Comparison of ENCODE assay signal across 1 cellular context in the genomic region with DNA sequence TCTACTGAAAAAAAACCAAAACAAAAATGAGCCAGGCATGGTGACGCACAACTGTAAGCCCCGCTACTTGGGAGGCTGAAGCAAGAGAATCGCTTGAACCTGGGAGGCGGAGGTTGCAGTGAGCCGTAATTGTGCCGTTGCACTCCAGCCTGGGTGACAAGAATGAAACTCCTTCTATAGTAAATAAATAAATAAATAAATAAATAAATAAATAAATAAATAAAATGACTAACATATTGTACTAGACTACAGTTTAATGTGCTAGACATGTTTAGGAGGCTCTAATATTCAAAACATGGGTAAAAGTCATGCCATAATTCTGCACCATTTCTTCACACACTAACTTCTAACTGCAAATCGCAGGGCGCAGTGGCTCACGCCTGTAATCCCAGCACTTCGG.
TF ChIP-seq lines count a peak whose summit lies in the region.

No MANE protein-coding gene starts in this region.

TF ChIP-seq in HEK293, 187 proteins besides CTCF, POLR2A, EP300 and RAD21 (continued from another document and continues in another):
- TF ChIP-seq, protein P1, sequence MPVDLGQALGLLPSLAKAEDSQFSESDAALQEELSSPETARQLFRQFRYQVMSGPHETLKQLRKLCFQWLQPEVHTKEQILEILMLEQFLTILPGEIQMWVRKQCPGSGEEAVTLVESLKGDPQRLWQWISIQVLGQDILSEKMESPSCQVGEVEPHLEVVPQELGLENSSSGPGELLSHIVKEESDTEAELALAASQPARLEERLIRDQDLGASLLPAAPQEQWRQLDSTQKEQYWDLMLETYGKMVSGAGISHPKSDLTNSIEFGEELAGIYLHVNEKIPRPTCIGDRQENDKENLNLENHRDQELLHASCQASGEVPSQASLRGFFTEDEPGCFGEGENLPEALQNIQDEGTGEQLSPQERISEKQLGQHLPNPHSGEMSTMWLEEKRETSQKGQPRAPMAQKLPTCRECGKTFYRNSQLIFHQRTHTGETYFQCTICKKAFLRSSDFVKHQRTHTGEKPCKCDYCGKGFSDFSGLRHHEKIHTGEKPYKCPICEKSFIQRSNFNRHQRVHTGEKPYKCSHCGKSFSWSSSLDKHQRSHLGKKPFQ (tag by site-specific recombination; IDR thresholded peaks at IDR 0.05) = peak; percentile 53
- TF ChIP-seq HOXC10 (CRISPR knock-in tag; IDR thresholded peaks at IDR 0.05) (no peak), ZNF626 (tag by site-specific recombination; IDR thresholded peaks at IDR 0.05) (no peak), KLF10 (tag by site-specific recombination; IDR thresholded peaks at IDR 0.05) (no peak), ZNF138 (tag by site-specific recombination; IDR thresholded peaks at IDR 0.05; ENCODE audit: borderline replicate concordance) (peak; percentile 86; the same call in 1 of the 2 replicates), ZNF16 (tag by site-specific recombination; IDR thresholded peaks at IDR 0.05; ENCODE audit: low read depth) (no peak), MYNN (tag by site-specific recombination; IDR thresholded peaks at IDR 0.05; ENCODE audit: borderline replicate concordance) (no peak), ZSCAN23 (tag by site-specific recombination; IDR thresholded peaks at IDR 0.05) (no peak), ZNF473 (tag by site-specific recombination; IDR thresholded peaks at IDR 0.05) (no peak), ZFP37 (tag by site-specific recombination; IDR thresholded peaks at IDR 0.05) (peak; percentile 75; the same call in 1 of the 2 replicates), ZNF830 (tag by site-specific recombination; IDR thresholded peaks at IDR 0.05; ENCODE audit: low read depth) (no peak), ZNF133 (tag by site-specific recombination; IDR thresholded peaks at IDR 0.05) (no peak), YY2 (tag by site-specific recombination; IDR thresholded peaks at IDR 0.05) (no peak), ZNF394 (tag by site-specific recombination; IDR thresholded peaks at IDR 0.05; ENCODE audit: borderline replicate concordance) (peak; percentile 98), ZSCAN30 (tag by site-specific recombination; IDR thresholded peaks at IDR 0.05) (no peak), ZNF791 (tag by site-specific recombination; IDR thresholded peaks at IDR 0.05) (peak; percentile 72), ZNF624 (tag by site-specific recombination; IDR thresholded peaks at IDR 0.05) (no peak), ZNF747 (tag by site-specific recombination; IDR thresholded peaks at IDR 0.05) (no peak), ZNF155 (tag by site-specific recombination; IDR thresholded peaks at IDR 0.05) (0 out of 2 replicates have a peak, but pooled peaks have one; percentile 58), OVOL3 (tag by site-specific recombination; IDR thresholded peaks at IDR 0.05) (peak; percentile 78; the same call in 1 of the 2 replicates), ZNF777 (tag by site-specific recombination; IDR thresholded peaks at IDR 0.05; ENCODE audit: borderline replicate concordance) (no peak), ZNF571 (tag by site-specific recombination; IDR thresholded peaks at IDR 0.05) (no peak), ZNF530 (tag by site-specific recombination; IDR thresholded peaks at IDR 0.05; ENCODE audit: low read depth) (peak; percentile 76; the same call in 1 of the 2 replicates), SALL2 (tag by site-specific recombination; IDR thresholded peaks at IDR 0.05; ENCODE audit: borderline replicate concordance) (no peak), ZNF423 (tag by site-specific recombination; IDR thresholded peaks at IDR 0.05) (no peak), ZBTB7A (tag by site-specific recombination; IDR thresholded peaks at IDR 0.05; ENCODE audit: low read depth) (no peak), ZNF266 (tag by site-specific recombination; IDR thresholded peaks at IDR 0.05; ENCODE audit: low read depth) (peak; percentile 97), ZNF354C (tag by site-specific recombination; IDR thresholded peaks at IDR 0.05; ENCODE audit: borderline replicate concordance, low read depth) (peak; percentile 96), YY1 (tag by site-specific recombination; IDR thresholded peaks at IDR 0.05) (no peak), ZNF785 (tag by site-specific recombination; IDR thresholded peaks at IDR 0.05) (no peak), HOXD13 (CRISPR knock-in tag; IDR thresholded peaks at IDR 0.05; ENCODE audit: borderline replicate concordance) (no peak), ZBTB17 (tag by site-specific recombination; IDR thresholded peaks at IDR 0.05) (no peak), ZBTB8A (tag by site-specific recombination; IDR thresholded peaks at IDR 0.05) (peak; percentile 87), ZNF768 (tag by site-specific recombination; IDR thresholded peaks at IDR 0.05) (no peak), ZNF623 (tag by site-specific recombination; IDR thresholded peaks at IDR 0.05) (peak; percentile 86), SCRT1 (tag by site-specific recombination; IDR thresholded peaks at IDR 0.05; ENCODE audit: borderline replicate concordance) (no peak), REPIN1 (tag by site-specific recombination; IDR thresholded peaks at IDR 0.05; ENCODE audit: low read depth) (no peak; the same call in 1 of the 2 replicates), BCL11A (tag by site-specific recombination; IDR thresholded peaks at IDR 0.05; ENCODE audit: low read depth) (no peak), ZNF555 (tag by site-specific recombination; conservative IDR thresholded peaks at IDR 0.05) (peak; percentile 97), EGR2 (tag by site-specific recombination; IDR thresholded peaks at IDR 0.05; ENCODE audit: low read depth) (no peak), KLF8 (tag by site-specific recombination; IDR thresholded peaks at IDR 0.05) (no peak), ZNF121 (tag by site-specific recombination; IDR thresholded peaks at IDR 0.05) (0 out of 2 replicates have a peak, but pooled peaks have one; percentile 45), KLF1 (tag by site-specific recombination; IDR thresholded peaks at IDR 0.05) (no peak), ZNF843 (tag by site-specific recombination; IDR thresholded peaks at IDR 0.05) (no peak), ZNF558 (tag by site-specific recombination; IDR thresholded peaks at IDR 0.05) (peak; percentile 89), KLF9 (tag by site-specific recombination; IDR thresholded peaks at IDR 0.05; ENCODE audit: low read depth) (no peak), ZNF132 (tag by site-specific recombination; IDR thresholded peaks at IDR 0.05; ENCODE audit: borderline replicate concordance) (no peak), ZNF416 (tag by site-specific recombination; IDR thresholded peaks at IDR 0.05) (no peak)
- TF ChIP-seq, protein P2, sequence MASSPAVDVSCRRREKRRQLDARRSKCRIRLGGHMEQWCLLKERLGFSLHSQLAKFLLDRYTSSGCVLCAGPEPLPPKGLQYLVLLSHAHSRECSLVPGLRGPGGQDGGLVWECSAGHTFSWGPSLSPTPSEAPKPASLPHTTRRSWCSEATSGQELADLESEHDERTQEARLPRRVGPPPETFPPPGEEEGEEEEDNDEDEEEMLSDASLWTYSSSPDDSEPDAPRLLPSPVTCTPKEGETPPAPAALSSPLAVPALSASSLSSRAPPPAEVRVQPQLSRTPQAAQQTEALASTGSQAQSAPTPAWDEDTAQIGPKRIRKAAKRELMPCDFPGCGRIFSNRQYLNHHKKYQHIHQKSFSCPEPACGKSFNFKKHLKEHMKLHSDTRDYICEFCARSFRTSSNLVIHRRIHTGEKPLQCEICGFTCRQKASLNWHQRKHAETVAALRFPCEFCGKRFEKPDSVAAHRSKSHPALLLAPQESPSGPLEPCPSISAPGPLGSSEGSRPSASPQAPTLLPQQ (tag by site-specific recombination; IDR thresholded peaks at IDR 0.05) = no peak
- TF ChIP-seq, protein P3, sequence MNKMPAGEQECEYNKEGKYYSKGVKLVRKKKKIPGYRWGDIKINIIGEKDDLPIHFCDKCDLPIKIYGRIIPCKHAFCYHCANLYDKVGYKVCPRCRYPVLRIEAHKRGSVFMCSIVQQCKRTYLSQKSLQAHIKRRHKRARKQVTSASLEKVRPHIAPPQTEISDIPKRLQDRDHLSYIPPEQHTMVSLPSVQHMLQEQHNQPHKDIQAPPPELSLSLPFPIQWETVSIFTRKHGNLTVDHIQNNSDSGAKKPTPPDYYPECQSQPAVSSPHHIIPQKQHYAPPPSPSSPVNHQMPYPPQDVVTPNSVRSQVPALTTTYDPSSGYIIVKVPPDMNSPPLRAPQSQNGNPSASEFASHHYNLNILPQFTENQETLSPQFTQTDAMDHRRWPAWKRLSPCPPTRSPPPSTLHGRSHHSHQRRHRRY (tag by site-specific recombination; IDR thresholded peaks at IDR 0.05) = no peak
- TF ChIP-seq, protein P4, sequence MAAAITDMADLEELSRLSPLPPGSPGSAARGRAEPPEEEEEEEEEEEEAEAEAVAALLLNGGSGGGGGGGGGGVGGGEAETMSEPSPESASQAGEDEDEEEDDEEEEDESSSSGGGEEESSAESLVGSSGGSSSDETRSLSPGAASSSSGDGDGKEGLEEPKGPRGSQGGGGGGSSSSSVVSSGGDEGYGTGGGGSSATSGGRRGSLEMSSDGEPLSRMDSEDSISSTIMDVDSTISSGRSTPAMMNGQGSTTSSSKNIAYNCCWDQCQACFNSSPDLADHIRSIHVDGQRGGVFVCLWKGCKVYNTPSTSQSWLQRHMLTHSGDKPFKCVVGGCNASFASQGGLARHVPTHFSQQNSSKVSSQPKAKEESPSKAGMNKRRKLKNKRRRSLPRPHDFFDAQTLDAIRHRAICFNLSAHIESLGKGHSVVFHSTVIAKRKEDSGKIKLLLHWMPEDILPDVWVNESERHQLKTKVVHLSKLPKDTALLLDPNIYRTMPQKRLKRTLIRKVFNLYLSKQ (tag by site-specific recombination; IDR thresholded peaks at IDR 0.05; ENCODE audit: borderline replicate concordance) = peak; percentile 89; the same call in 1 of the 2 replicates
- TF ChIP-seq, protein P5, sequence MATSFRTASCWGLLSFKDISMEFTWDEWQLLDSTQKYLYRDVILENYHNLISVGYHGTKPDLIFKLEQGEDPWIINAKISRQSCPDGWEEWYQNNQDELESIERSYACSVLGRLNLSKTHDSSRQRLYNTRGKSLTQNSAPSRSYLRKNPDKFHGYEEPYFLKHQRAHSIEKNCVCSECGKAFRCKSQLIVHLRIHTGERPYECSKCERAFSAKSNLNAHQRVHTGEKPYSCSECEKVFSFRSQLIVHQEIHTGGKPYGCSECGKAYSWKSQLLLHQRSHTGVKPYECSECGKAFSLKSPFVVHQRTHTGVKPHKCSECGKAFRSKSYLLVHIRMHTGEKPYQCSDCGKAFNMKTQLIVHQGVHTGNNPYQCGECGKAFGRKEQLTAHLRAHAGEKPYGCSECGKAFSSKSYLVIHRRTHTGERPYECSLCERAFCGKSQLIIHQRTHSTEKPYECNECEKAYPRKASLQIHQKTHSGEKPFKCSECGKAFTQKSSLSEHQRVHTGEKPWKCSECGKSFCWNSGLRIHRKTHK (tag by site-specific recombination; IDR thresholded peaks at IDR 0.05) = no peak
- TF ChIP-seq, protein P6, sequence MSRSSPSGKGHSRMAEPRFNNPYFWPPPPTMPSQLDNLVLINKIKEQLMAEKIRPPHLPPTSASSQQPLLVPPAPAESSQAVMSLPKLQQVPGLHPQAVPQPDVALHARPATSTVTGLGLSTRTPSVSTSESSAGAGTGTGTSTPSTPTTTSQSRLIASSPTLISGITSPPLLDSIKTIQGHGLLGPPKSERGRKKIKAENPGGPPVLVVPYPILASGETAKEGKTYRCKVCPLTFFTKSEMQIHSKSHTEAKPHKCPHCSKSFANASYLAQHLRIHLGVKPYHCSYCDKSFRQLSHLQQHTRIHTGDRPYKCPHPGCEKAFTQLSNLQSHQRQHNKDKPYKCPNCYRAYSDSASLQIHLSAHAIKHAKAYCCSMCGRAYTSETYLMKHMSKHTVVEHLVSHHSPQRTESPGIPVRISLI (tag by site-specific recombination; IDR thresholded peaks at IDR 0.05) = no peak
- TF ChIP-seq, protein P7, sequence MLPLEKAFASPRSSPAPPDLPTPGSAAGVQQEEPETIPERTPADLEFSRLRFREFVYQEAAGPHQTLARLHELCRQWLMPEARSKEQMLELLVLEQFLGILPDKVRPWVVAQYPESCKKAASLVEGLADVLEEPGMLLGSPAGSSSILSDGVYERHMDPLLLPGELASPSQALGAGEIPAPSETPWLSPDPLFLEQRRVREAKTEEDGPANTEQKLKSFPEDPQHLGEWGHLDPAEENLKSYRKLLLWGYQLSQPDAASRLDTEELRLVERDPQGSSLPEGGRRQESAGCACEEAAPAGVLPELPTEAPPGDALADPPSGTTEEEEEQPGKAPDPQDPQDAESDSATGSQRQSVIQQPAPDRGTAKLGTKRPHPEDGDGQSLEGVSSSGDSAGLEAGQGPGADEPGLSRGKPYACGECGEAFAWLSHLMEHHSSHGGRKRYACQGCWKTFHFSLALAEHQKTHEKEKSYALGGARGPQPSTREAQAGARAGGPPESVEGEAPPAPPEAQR (tag by site-specific recombination; IDR thresholded peaks at IDR 0.05) = no peak
- TF ChIP-seq, protein P8, sequence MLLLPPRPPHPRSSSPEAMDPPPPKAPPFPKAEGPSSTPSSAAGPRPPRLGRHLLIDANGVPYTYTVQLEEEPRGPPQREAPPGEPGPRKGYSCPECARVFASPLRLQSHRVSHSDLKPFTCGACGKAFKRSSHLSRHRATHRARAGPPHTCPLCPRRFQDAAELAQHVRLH (tag by site-specific recombination; IDR thresholded peaks at IDR 0.05) = peak; percentile 75; the same call in 1 of the 2 replicates
- TF ChIP-seq, protein P9, sequence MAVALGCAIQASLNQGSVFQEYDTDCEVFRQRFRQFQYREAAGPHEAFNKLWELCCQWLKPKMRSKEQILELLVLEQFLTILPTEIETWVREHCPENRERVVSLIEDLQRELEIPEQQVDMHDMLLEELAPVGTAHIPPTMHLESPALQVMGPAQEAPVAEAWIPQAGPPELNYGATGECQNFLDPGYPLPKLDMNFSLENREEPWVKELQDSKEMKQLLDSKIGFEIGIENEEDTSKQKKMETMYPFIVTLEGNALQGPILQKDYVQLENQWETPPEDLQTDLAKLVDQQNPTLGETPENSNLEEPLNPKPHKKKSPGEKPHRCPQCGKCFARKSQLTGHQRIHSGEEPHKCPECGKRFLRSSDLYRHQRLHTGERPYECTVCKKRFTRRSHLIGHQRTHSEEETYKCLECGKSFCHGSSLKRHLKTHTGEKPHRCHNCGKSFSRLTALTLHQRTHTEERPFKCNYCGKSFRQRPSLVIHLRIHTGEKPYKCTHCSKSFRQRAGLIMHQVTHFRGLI (tag by site-specific recombination; IDR thresholded peaks at IDR 0.05) = no peak
- TF ChIP-seq, protein P10, sequence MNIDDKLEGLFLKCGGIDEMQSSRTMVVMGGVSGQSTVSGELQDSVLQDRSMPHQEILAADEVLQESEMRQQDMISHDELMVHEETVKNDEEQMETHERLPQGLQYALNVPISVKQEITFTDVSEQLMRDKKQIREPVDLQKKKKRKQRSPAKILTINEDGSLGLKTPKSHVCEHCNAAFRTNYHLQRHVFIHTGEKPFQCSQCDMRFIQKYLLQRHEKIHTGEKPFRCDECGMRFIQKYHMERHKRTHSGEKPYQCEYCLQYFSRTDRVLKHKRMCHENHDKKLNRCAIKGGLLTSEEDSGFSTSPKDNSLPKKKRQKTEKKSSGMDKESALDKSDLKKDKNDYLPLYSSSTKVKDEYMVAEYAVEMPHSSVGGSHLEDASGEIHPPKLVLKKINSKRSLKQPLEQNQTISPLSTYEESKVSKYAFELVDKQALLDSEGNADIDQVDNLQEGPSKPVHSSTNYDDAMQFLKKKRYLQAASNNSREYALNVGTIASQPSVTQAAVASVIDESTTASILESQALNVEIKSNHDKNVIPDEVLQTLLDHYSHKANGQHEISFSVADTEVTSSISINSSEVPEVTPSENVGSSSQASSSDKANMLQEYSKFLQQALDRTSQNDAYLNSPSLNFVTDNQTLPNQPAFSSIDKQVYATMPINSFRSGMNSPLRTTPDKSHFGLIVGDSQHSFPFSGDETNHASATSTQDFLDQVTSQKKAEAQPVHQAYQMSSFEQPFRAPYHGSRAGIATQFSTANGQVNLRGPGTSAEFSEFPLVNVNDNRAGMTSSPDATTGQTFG (tag by site-specific recombination; IDR thresholded peaks at IDR 0.05; ENCODE audit: borderline replicate concordance) = no peak
